Comparison of ENCODE assay signal across 20 cellular contexts in the genomic region with DNA sequence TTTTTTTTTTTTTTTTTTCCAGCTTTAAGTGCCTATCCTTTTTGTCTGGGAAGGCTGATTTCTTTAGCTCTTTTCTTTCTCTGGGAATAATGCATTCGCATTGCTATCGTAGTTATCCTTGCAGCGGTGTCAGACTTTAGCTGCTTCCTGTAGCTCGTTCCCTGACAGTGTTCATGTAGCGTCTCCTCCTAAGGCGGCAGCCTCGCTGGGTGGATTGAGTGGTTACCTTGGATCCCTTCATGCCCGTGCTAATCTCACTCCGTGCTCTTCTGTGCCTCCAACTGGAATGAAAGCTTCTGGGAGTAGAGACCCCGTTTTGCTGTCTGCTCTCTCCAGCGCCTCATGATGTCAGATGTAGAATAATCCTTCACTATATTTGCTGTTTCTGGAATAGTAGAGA.
"Had no signal": no experiment of that assay in that cellular context is flagged by ENCODE, and none has a peak within 500 bp of the region (broad histone marks: within the 10 kb centered on the region; RNA-seq: fewer than 3 reads in every experiment).

No MANE protein-coding gene starts in this region.

- H3K27me3 ChIP-seq: dorsolateral prefrontal cortex, heart left ventricle, pancreas, right lobe of liver, stomach had no signal

- H3K9me3 ChIP-seq: pancreas, right lobe of liver, thoracic aorta had no signal

- H3K4me1 ChIP-seq: heart left ventricle, pancreas, right lobe of liver had no signal

- DNase-seq: cortex of kidney; dorsolateral prefrontal cortex; effector CD8-positive, alpha-beta T cell; foreskin melanocyte; heart left ventricle; hippocampal formation; mucosa of descending colon; naive thymus-derived CD8-positive, alpha-beta T cell; occipital lobe; pancreas; right lobe of liver; stimulated activated CD4-positive, alpha-beta T cell treated with anti-CD3 and anti-CD28 coated beads, Interleukin-15, amount 100 ng/mL, for 24 hours; stimulated activated CD4-positive, alpha-beta T cell treated with anti-CD3 and anti-CD28 coated beads, Interleukin-1b, Interleukin-23, amount 100 ng/mL, for 48 hours; stimulated activated CD4-positive, alpha-beta T cell treated with anti-CD3 and anti-CD28 coated beads, Interleukin-4, amount 100 ng/mL, for 24 hours; stimulated activated naive CD4-positive, alpha-beta T cell; stomach; substantia nigra; trophoblast cell had no signal

- H3K27ac ChIP-seq: dorsolateral prefrontal cortex, heart left ventricle, pancreas, right lobe of liver, stomach, thoracic aorta had no signal

- ATAC-seq: heart left ventricle; mucosa of descending colon; naive thymus-derived CD8-positive, alpha-beta T cell; pancreas; right lobe of liver had no signal

- H3K27ac Mint-ChIP-seq: progenitor cell of endocrine pancreas had no signal

- H3K4me3 Mint-ChIP-seq: naive thymus-derived CD8-positive, alpha-beta T cell had no signal

- H3K36me3 ChIP-seq: heart left ventricle, pancreas, right lobe of liver, stomach, thoracic aorta had no signal

- H3K4me3 ChIP-seq: heart left ventricle, mucosa of descending colon, pancreas, right lobe of liver, stomach, thoracic aorta had no signal
